In the genomic region with DNA sequence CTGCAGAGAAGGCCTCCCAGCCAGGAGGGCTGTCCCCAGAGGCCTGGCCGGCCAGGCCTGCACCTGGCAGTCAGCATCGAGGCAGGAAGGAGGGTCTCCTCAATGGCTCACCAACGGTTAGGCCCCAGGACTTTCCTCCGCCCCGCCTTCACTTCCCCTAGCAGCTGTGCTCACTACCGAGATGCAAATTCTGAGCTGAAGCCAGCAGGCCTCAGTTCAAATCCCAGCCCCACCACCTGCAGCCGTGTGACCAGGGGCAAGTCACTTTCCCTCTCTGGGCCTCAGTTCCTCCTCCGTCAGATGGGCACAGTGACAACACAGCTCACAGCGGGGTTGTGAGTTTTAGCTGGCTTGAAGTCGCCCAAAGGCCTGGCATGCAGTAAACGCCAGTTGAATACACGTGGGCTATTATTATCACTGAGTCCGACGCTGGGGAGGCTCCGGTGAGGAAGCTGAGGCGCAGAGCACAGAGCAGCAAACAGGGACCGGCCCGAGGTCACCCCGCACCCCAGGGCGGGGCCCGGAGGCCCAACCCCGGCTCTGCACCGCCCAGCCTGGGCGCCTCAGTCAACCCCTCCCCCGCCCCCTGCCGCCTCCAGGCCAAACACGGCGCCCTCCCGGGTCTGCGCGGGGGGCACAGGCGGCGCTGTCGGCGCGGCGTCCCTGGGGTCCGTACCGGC, we compare ENCODE assay signal across 8 cellular contexts. TPM values are rescaled to one million over a fixed set of nuclear protein-coding genes. Genes with fewer than 3 reads are reported as not detected.
DNase-seq lines count a peak whose midpoint lies in the region.

No MANE protein-coding gene starts in this region.

- H3K14ac ChIP-seq in neuronal stem cell (ENCODE audit: low read length), result no peak overlapping the region

- no peak overlapping the region for H4K8ac ChIP-seq in neuronal stem cell (ENCODE audit: low read depth, low read length)

- peak; percentile 45 to 63 for DNase-seq in activated CD4-positive, alpha-beta T cell treated with anti-CD3 and anti-CD28 coated beads for 24 hours (ENCODE audit: low read depth in 2 of 2)
- no peak for DNase-seq in activated CD4-positive, alpha-beta T cell treated with anti-CD3 and anti-CD28 coated beads for 1 hour
- DNase-seq in GM23248 (peak; percentile 60), Kasumi-1 (lab: John Stamatoyannopoulos, UW) (peak; percentile 29 to 47), neuronal stem cell (ENCODE audit: low spot score) (no peak), SK-N-DZ (ENCODE audit: low spot score) (no peak)
- DNase-seq in effector memory CD4-positive, alpha-beta T cell, result peak; percentile 19 to 35 (median 20)

- no peak overlapping the region for H4K91ac ChIP-seq in neuronal stem cell (ENCODE audit: low read depth, low read length, poor library complexity)

- no peak overlapping the region for H3K23ac ChIP-seq in neuronal stem cell (ENCODE audit: low read depth, low read length, poor library complexity)

- H3K36me3 ChIP-seq in GM23248 (ENCODE audit: low read depth) (no peaks in the 10 kb centered on the region), neuronal stem cell (replicated peaks in 1 of 2; ENCODE audit: control insufficient read depth in 2 of 2, insufficient read depth in 2 of 2, low read length in 2 of 2) (peaks cover 3 to 33% of the 10 kb centered on the region in 2 donors)
- no peaks in the 10 kb centered on the region for H3K36me3 ChIP-seq in effector memory CD4-positive, alpha-beta T cell (ENCODE audit: control insufficient read depth, insufficient read depth, low read length)

- no peaks in the 10 kb centered on the region; the same call in 1 of the 2 replicates for H3F3A ChIP-seq in GM23248 (ENCODE audit: insufficient read depth)

- no peaks in the 10 kb centered on the region for H3K27me3 ChIP-seq in GM23248 (replicated peaks; ENCODE audit: insufficient read depth)
- H3K27me3 ChIP-seq in effector memory CD4-positive, alpha-beta T cell (replicated peaks; ENCODE audit: control insufficient read depth, insufficient read depth, low read length, poor library complexity, severe bottlenecking), result no peaks in the 10 kb centered on the region
- peaks cover 0 to 12% (median 0%) of the 10 kb centered on the region in 3 experiments for H3K27me3 ChIP-seq in neuronal stem cell (ENCODE audit: control insufficient read depth in 3 of 3, insufficient read depth in 3 of 3, low read depth in 1 of 3, low read length in 3 of 3)

- no peak overlapping the region for H2BK15ac ChIP-seq in neuronal stem cell (ENCODE audit: low read length)

- H3K4me1 Mint-ChIP-seq in T-helper 1 cell treated with Interleukin-12 subunit alpha and Interleukin-12 subunit beta and Interleukin-4 antibody, amounts not matched to agents 30 μg/mL and 1 μg/mL, for 36 hours (ENCODE audit: low read depth), result peaks cover 73% of the 10 kb centered on the region

- peaks cover 12% of the 10 kb centered on the region for H3K4me1 ChIP-seq in GM23248 (ENCODE audit: insufficient read depth)
- H3K4me1 ChIP-seq in effector memory CD4-positive, alpha-beta T cell (ENCODE audit: control insufficient read depth, insufficient read depth, low read length, poor library complexity, severe bottlenecking), result peaks cover 17% of the 10 kb centered on the region
- peaks cover 13 to 15% of the 10 kb centered on the region in 2 donors for H3K4me1 ChIP-seq in neuronal stem cell (ENCODE audit: control insufficient read depth in 2 of 2, insufficient read depth in 1 of 2, low read depth in 1 of 2, low read length in 2 of 2)

- peak overlapping the region; percentile 30; the same call in 1 of the 2 replicates for H3K27ac ChIP-seq in GM23248
- peak overlapping the region; percentile 44 for H3K27ac ChIP-seq in effector memory CD4-positive, alpha-beta T cell (ENCODE audit: insufficient read depth, low read length, poor library complexity, severe bottlenecking)
- peak overlapping the region; percentile 75 for H3K27ac ChIP-seq in neuronal stem cell (replicated peaks; ENCODE audit: low read length)

- H3K9me3 Mint-ChIP-seq in T-helper 1 cell treated with Interleukin-12 subunit alpha and Interleukin-12 subunit beta and Interleukin-4 antibody, amounts not matched to agents 30 μg/mL and 1 μg/mL, for 36 hours, result no peaks in the 10 kb centered on the region

- H3K79me1 ChIP-seq in neuronal stem cell (ENCODE audit: low read depth, low read length), result peaks cover 2% of the 10 kb centered on the region

- no peak overlapping the region for H2BK12ac ChIP-seq in neuronal stem cell (ENCODE audit: low read length)

- 5% methylated on average over 22 to 23 of the region's 39 CpGs for WGBS in GM23248 (ENCODE audit: low coverage in 1 of 2, low lambda C conversion rate in 2 of 2, missing lambda C conversion rate in 2 of 2), 2 experiments
- WGBS in neuronal stem cell (ENCODE audit: extremely low coverage in 2 of 2, insufficient read length in 2 of 2, insufficient replicate concordance in 1 of 2), 2 donors, result no CpG with 5 or more reads among the region's 39 CpGs

- peaks cover 14% of the 10 kb centered on the region for H3K36me3 Mint-ChIP-seq in T-helper 1 cell treated with Interleukin-12 subunit alpha and Interleukin-12 subunit beta and Interleukin-4 antibody, amounts not matched to agents 30 μg/mL and 1 μg/mL, for 36 hours (ENCODE audit: low read depth)

- H3K9ac ChIP-seq in GM23248, result peak overlapping the region; percentile 66
- H3K9ac ChIP-seq in neuronal stem cell (ENCODE audit: low read depth, low read length, poor library complexity), result peak overlapping the region; percentile 74

- H3K27ac Mint-ChIP-seq in T-helper 1 cell treated with Interleukin-12 subunit alpha and Interleukin-12 subunit beta and Interleukin-4 antibody, amounts not matched to agents 30 μg/mL and 1 μg/mL, for 36 hours, result peak overlapping the region; percentile 91

- H3K4me3 Mint-ChIP-seq in T-helper 1 cell treated with Interleukin-12 subunit alpha and Interleukin-12 subunit beta and Interleukin-4 antibody, amounts not matched to agents 30 μg/mL and 1 μg/mL, for 36 hours, result peak overlapping the region; percentile 92

- H3K27me3 Mint-ChIP-seq in T-helper 1 cell treated with Interleukin-12 subunit alpha and Interleukin-12 subunit beta and Interleukin-4 antibody, amounts not matched to agents 30 μg/mL and 1 μg/mL, for 36 hours (ENCODE audit: low read depth), result no peaks in the 10 kb centered on the region

- in situ Hi-C loops in GM23248 (cut with MboI), result no loop called here

- peak overlapping the region; percentile 71 for H3K4me3 ChIP-seq in GM23248
- H3K4me3 ChIP-seq in effector memory CD4-positive, alpha-beta T cell (ENCODE audit: insufficient read depth, low read depth, low read length, poor library complexity, severe bottlenecking), result peak overlapping the region; percentile 44
- peak overlapping the region; percentile 86 to 94 for H3K4me3 ChIP-seq in neuronal stem cell (ENCODE audit: low read length in 2 of 2)

- H2BK120ac ChIP-seq in neuronal stem cell (ENCODE audit: low read depth, low read length), result no peak overlapping the region

- H3K9me3 ChIP-seq in GM23248 (ENCODE audit: low read depth) (no peaks in the 10 kb centered on the region), neuronal stem cell (replicated peaks in 1 of 2; ENCODE audit: control insufficient read depth in 2 of 2, insufficient read depth in 1 of 2, low read depth in 1 of 2, low read length in 2 of 2) (no peaks in the 10 kb centered on the region)
- H3K9me3 ChIP-seq in effector memory CD4-positive, alpha-beta T cell (ENCODE audit: control insufficient read depth, low read length), result no peaks in the 10 kb centered on the region

- peak overlapping the region; percentile 84 for H3K18ac ChIP-seq in neuronal stem cell (ENCODE audit: low read length)

- H2BK5ac ChIP-seq in neuronal stem cell (ENCODE audit: low read length), result peak overlapping the region; percentile 26

- H3K4me2 ChIP-seq in GM23248 (ENCODE audit: unreplicated experiment) (peak overlapping the region; percentile 62), neuronal stem cell (ENCODE audit: insufficient read depth, low read length, poor library complexity, severe bottlenecking) (peak overlapping the region; percentile 74)

- peaks cover 22% of the 10 kb centered on the region for H3K79me2 ChIP-seq in GM23248 (ENCODE audit: insufficient read depth)

- H3K9me2 ChIP-seq in GM23248 (ENCODE audit: insufficient read depth), result no peaks in the 10 kb centered on the region

- no peaks in the 10 kb centered on the region for H4K20me1 ChIP-seq in GM23248 (ENCODE audit: insufficient read depth)

- H2AK5ac ChIP-seq in neuronal stem cell (ENCODE audit: low read depth, low read length), result no peak overlapping the region

- H3K4ac ChIP-seq in neuronal stem cell (ENCODE audit: low read length), result no peak overlapping the region

- H2AFZ ChIP-seq in GM23248 (peak overlapping the region; percentile 71), neuronal stem cell (ENCODE audit: low read length) (peak overlapping the region; percentile 78)

RNA-seq across cellular contexts. Expression of gene E2F1, which starts 0.7 kb away (rescaled TPM):
- total RNA-seq in GM23248 (2014; rRNA removed; shearing (Covaris generic)), result 9.0 and 12.9 TPM in 2 replicates
- 4.3 and 4.9 TPM in 2 replicates for polyA plus RNA-seq in GM23248 (2016; fragmentation: Nextera tagmentation; extraction: Ambion mirVana)
- polyA plus RNA-seq in neuronal stem cell (2013, experiment 1 of 2), result 20.5 TPM
- 19.9 TPM for polyA plus RNA-seq in neuronal stem cell (2013, experiment 2 of 2)
- 217 and 226 TPM in 2 replicates for polyA plus RNA-seq in SK-N-DZ (2014; cell fraction: cytosol; rRNA removed)
- polyA plus RNA-seq in SK-N-DZ (2014; cell fraction: nucleus; rRNA removed), result 524 and 528 TPM in 2 replicates

RNA-seq across cellular contexts. Expression of gene NECAB3, which starts 11.2 kb away (rescaled TPM):
- 27.1 and 27.3 TPM in 2 replicates for total RNA-seq in GM23248 (2014; rRNA removed; shearing (Covaris generic))
- 11.0 and 13.4 TPM in 2 replicates for polyA plus RNA-seq in GM23248 (2016; fragmentation: Nextera tagmentation; extraction: Ambion mirVana)
- polyA plus RNA-seq in neuronal stem cell (2013, experiment 1 of 2), result 12.9 TPM
- polyA plus RNA-seq in neuronal stem cell (2013, experiment 2 of 2), result 13.4 TPM
- 83.8 and 101 TPM in 2 replicates for polyA plus RNA-seq in SK-N-DZ (2014; cell fraction: cytosol; rRNA removed)
- 281 and 314 TPM in 2 replicates for polyA plus RNA-seq in SK-N-DZ (2014; cell fraction: nucleus; rRNA removed)

RNA-seq across cellular contexts. Expression of gene ACTL10, which starts 18.7 kb away (rescaled TPM):
- total RNA-seq in GM23248 (2014; rRNA removed; shearing (Covaris generic)), result 3.2 and 3.4 TPM in 2 replicates
- 1.5 and 1.7 TPM in 2 replicates for polyA plus RNA-seq in GM23248 (2016; fragmentation: Nextera tagmentation; extraction: Ambion mirVana)
- polyA plus RNA-seq in neuronal stem cell (2013, experiment 1 of 2), result 0.04 TPM
- polyA plus RNA-seq in neuronal stem cell (2013, experiment 2 of 2), result 0.03 TPM
- 0.80 and 1.2 TPM in 2 replicates for polyA plus RNA-seq in SK-N-DZ (2014; cell fraction: cytosol; rRNA removed)
- polyA plus RNA-seq in SK-N-DZ (2014; cell fraction: nucleus; rRNA removed), result 0.43 and 0.94 TPM in 2 replicates

RNA-seq across cellular contexts. Expression of gene C20orf144, which starts 23.3 kb away (rescaled TPM):
- 0.63 TPM in 1 of 2 replicates, not detected in the other for total RNA-seq in GM23248 (2014; rRNA removed; shearing (Covaris generic))
- polyA plus RNA-seq in GM23248 (2016; fragmentation: Nextera tagmentation; extraction: Ambion mirVana), result 0.25 and 0.41 TPM in 2 replicates
- 0.07 TPM for polyA plus RNA-seq in neuronal stem cell (2013, experiment 1 of 2)
- polyA plus RNA-seq in neuronal stem cell (2013, experiment 2 of 2), result 0.11 TPM
- polyA plus RNA-seq in SK-N-DZ (2014; cell fraction: cytosol; rRNA removed), result 0.09 and 0.85 TPM in 2 replicates
- polyA plus RNA-seq in SK-N-DZ (2014; cell fraction: nucleus; rRNA removed), result not detected in 2 replicates

RNA-seq across cellular contexts. Expression of gene PXMP4, which starts 34.6 kb away (rescaled TPM):
- total RNA-seq in GM23248 (2014; rRNA removed; shearing (Covaris generic)), result 5.9 and 14.3 TPM in 2 replicates
- polyA plus RNA-seq in GM23248 (2016; fragmentation: Nextera tagmentation; extraction: Ambion mirVana), result 14.1 and 16.4 TPM in 2 replicates
- 3.3 TPM for polyA plus RNA-seq in neuronal stem cell (2013, experiment 1 of 2)
- polyA plus RNA-seq in neuronal stem cell (2013, experiment 2 of 2), result 3.1 TPM
- 23.8 and 29.7 TPM in 2 replicates for polyA plus RNA-seq in SK-N-DZ (2014; cell fraction: cytosol; rRNA removed)
- 10.2 and 12.1 TPM in 2 replicates for polyA plus RNA-seq in SK-N-DZ (2014; cell fraction: nucleus; rRNA removed)

Comparison
In these comparisons a context has a peak if more than half of its experiments do, and no peak if none do; other contexts are left out.
1. DNase-seq: peak in activated CD4-positive, alpha-beta T cell treated with anti-CD3 and anti-CD28 coated beads for 24 hours (2 of 2), GM23248 (single experiment), Kasumi-1 (2 of 2) and effector memory CD4-positive, alpha-beta T cell (3 of 3); none in activated CD4-positive, alpha-beta T cell treated with anti-CD3 and anti-CD28 coated beads for 1 hour (single experiment), neuronal stem cell (single experiment) and SK-N-DZ (single experiment).
2. Peak in every context shown above with its lines, with median percentiles within 50 percentile points of each other: H3K27ac ChIP-seq and H3K4me3 ChIP-seq.